In genomic region chr17:46722662-46723285, GRCh38 we compare ENCODE assay signal across 26 cellular contexts.
A peak's percentile ranks its signal among the peaks of the same experiment; 100 is the strongest.
DNase-seq lines count a peak whose midpoint lies in the region; ATAC-seq, FAIRE-seq and TF ChIP-seq lines count a peak whose summit lies in the region.
"Had no signal": no experiment of that assay in that cellular context is flagged by ENCODE, and none has a peak within 500 bp of the region (broad histone marks: within the 10 kb centered on the region; RNA-seq: fewer than 3 reads in every experiment).

No MANE protein-coding gene starts in this region.

- intact Hi-C loops in Right ventricle myocardium inferior (cut with DNase I): no loop called here

- H3K27ac Mint-ChIP-seq in neural crest cell (ENCODE audit: unreplicated experiment): peak overlapping the region; percentile 3
- H3K27ac Mint-ChIP-seq: immature natural killer cell; stimulated activated naive CD8-positive, alpha-beta T cell treated with anti-CD3 and anti-CD28 coated beads, Interleukin-15, amount 100 ng/mL, for 72 hours; T-helper 1 cell treated with Interleukin-12 subunit alpha and Interleukin-12 subunit beta and Interleukin-4 antibody, amounts not matched to agents 30 μg/mL and 1 μg/mL, for 36 hours had no signal

- no peaks in the 10 kb centered on the region for H3K36me3 ChIP-seq in brain microvascular endothelial cell (replicated peaks)
- H3K36me3 ChIP-seq: ovary had no signal

- H3K4me1 ChIP-seq in A549: peaks cover 12% of the 10 kb centered on the region; the same call in 2 of the 3 replicates

- WGBS in A549 (ENCODE audit: missing lambda C conversion rate): 67% methylated on average over 7 of the region's 7 CpGs

- H3K9me3 ChIP-seq in A549: no peaks in the 10 kb centered on the region
- H3K9me3 ChIP-seq: BE2C, heart left ventricle, ovary, upper lobe of left lung had no signal

- POLR2A ChIA-PET in A549 (lab: Yijun Ruan, JAX): no interaction called here

- ATAC-seq in A549 (no peak), Right ventricle myocardium inferior (no peak)
- ATAC-seq: heart left ventricle; Panc1; stimulated activated naive CD8-positive, alpha-beta T cell treated with anti-CD3 and anti-CD28 coated beads, Interleukin-15, amount 100 ng/mL, for 72 hours had no signal

- peaks cover 7% of the 10 kb centered on the region for H3K36me3 Mint-ChIP-seq in neural crest cell (ENCODE audit: low read depth)

- FAIRE-seq in A549 (lab: Jason Lieb, UNC): peak; percentile 65

- H3K4me1 Mint-ChIP-seq in neural crest cell: peaks cover 30% of the 10 kb centered on the region
- H3K4me1 Mint-ChIP-seq: immature natural killer cell; stimulated activated naive CD8-positive, alpha-beta T cell treated with anti-CD3 and anti-CD28 coated beads, Interleukin-15, amount 100 ng/mL, for 72 hours had no signal

- no peak overlapping the region for H3K27ac ChIP-seq in A549
- no peak overlapping the region for H3K27ac ChIP-seq in brain microvascular endothelial cell
- H3K27ac ChIP-seq: 22Rv1, heart left ventricle, ovary, upper lobe of left lung, VCaP had no signal

- DNase-seq in A549 (ENCODE audit: low read depth in 1 of 2, low spot score in 1 of 2): no peak
- DNase-seq in M059J (ENCODE audit: low read depth): peak; percentile 25
- peak; percentile 4 for DNase-seq in brain microvascular endothelial cell
- DNase-seq in neural crest cell (ENCODE audit: low read depth, low spot score): no peak
- no peak for DNase-seq in activated naive CD4-positive, alpha-beta T cell treated with anti-CD3 and anti-CD28 coated beads, Interleukin-2, amount 50 U/mL, for 16 hours
- DNase-seq in MV-4-11 (lab: John Stamatoyannopoulos, UW): no peak
- DNase-seq in cerebellum (ENCODE audit: low spot score): no peak
- no peak for DNase-seq in Right ventricle myocardium inferior (ENCODE audit: missing footprints)
- DNase-seq: activated CD4-positive, alpha-beta T cell treated with anti-CD3 and anti-CD28 coated beads, Interleukin-2, amount 50 U/mL, for 1 hour; activated effector memory CD4-positive, alpha-beta T cell treated with anti-CD3 and anti-CD28 coated beads, Interleukin-2, amount 50 U/mL, for 16 hours; BE2C; EL; HCEC 1CT; heart left ventricle; immature natural killer cell; NCI-H146; NCI-H82; ovary; stimulated activated CD4-positive, alpha-beta T cell treated with anti-CD3 and anti-CD28 coated beads, Interleukin-1b, Interleukin-23, amount 100 ng/mL, for 48 hours; stimulated activated naive CD8-positive, alpha-beta T cell treated with anti-CD3 and anti-CD28 coated beads, Interleukin-15, amount 100 ng/mL, for 72 hours; upper lobe of left lung had no signal

- no peak overlapping the region for H3K4me3 ChIP-seq in A549
- no peak overlapping the region for H3K4me3 ChIP-seq in brain microvascular endothelial cell (ENCODE audit: low read depth, low read length)
- H3K4me3 ChIP-seq: heart left ventricle, lung, ovary, upper lobe of left lung had no signal

- CTCF ChIA-PET in A549 (lab: Yijun Ruan, JAX): interaction anchor here (0.7 kb wide), 1 partner anchor 16 kb away, joined by 3 read pairs; no protein-coding TSS in a partner anchor

- H3K27me3 Mint-ChIP-seq in neural crest cell (ENCODE audit: low read depth): no peaks in the 10 kb centered on the region
- H3K27me3 Mint-ChIP-seq: stimulated activated naive CD8-positive, alpha-beta T cell treated with anti-CD3 and anti-CD28 coated beads, Interleukin-15, amount 100 ng/mL, for 72 hours had no signal

- no peak for TF ChIP-seq EP300 in A549 (IDR thresholded peaks at IDR 0.05)

- no peak overlapping the region for H3K4me2 ChIP-seq in A549

- no peak for TF ChIP-seq RAD21 in A549 (conservative IDR thresholded peaks at IDR 0.05 in 1 of 2, IDR thresholded peaks at IDR 0.05 in 1 of 2)

- no peaks in the 10 kb centered on the region for H3K9me3 Mint-ChIP-seq in neural crest cell
- H3K9me3 Mint-ChIP-seq: immature natural killer cell; stimulated activated naive CD8-positive, alpha-beta T cell treated with anti-CD3 and anti-CD28 coated beads, Interleukin-15, amount 100 ng/mL, for 72 hours; T-helper 1 cell treated with Interleukin-12 subunit alpha and Interleukin-12 subunit beta and Interleukin-4 antibody, amounts not matched to agents 30 μg/mL and 1 μg/mL, for 36 hours had no signal

- H3K27me3 ChIP-seq in brain microvascular endothelial cell (replicated peaks): no peaks in the 10 kb centered on the region
- H3K27me3 ChIP-seq: BE2C, heart left ventricle, ovary, upper lobe of left lung had no signal

- TF ChIP-seq CTCF in A549 (IDR thresholded peaks at IDR 0.05) (no peak), brain microvascular endothelial cell (IDR thresholded peaks at IDR 0.05; ENCODE audit: low read depth, low read length, missing control alignments) (no peak), neural crest cell (conservative IDR thresholded peaks at IDR 0.05) (no peak)

- TF ChIP-seq POLR2A in A549 (IDR thresholded peaks at IDR 0.05; ENCODE audit: low read length): no peak

- no peak overlapping the region for H3K4me3 Mint-ChIP-seq in neural crest cell
- H3K4me3 Mint-ChIP-seq: immature natural killer cell; stimulated activated naive CD8-positive, alpha-beta T cell treated with anti-CD3 and anti-CD28 coated beads, Interleukin-15, amount 100 ng/mL, for 72 hours; T-helper 1 cell treated with Interleukin-12 subunit alpha and Interleukin-12 subunit beta and Interleukin-4 antibody, amounts not matched to agents 30 μg/mL and 1 μg/mL, for 36 hours had no signal

- in situ Hi-C loops in brain microvascular endothelial cell (cut with HindIII; ENCODE audit: low pct_ligation_motif_present, low sequenced_read_pairs): no loop called here

TF ChIP-seq in A549, 52 proteins besides CTCF, POLR2A, EP300 and RAD21:
- TF ChIP-seq, protein P1, sequence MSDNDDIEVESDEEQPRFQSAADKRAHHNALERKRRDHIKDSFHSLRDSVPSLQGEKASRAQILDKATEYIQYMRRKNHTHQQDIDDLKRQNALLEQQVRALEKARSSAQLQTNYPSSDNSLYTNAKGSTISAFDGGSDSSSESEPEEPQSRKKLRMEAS (IDR thresholded peaks at IDR 0.05): no peak
- TF ChIP-seq CHD2 (IDR thresholded peaks at IDR 0.05; ENCODE audit: low read length, partially characterized antibody) (no peak), CHD4 (IDR thresholded peaks at IDR 0.05; ENCODE audit: borderline replicate concordance) (no peak)
- TF ChIP-seq, protein P2, sequence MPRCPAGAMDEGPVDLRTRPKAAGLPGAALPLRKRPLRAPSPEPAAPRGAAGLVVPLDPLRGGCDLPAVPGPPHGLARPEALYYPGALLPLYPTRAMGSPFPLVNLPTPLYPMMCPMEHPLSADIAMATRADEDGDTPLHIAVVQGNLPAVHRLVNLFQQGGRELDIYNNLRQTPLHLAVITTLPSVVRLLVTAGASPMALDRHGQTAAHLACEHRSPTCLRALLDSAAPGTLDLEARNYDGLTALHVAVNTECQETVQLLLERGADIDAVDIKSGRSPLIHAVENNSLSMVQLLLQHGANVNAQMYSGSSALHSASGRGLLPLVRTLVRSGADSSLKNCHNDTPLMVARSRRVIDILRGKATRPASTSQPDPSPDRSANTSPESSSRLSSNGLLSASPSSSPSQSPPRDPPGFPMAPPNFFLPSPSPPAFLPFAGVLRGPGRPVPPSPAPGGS (IDR thresholded peaks at IDR 0.05): no peak

Comparison
In these comparisons a context has a peak if more than half of its experiments do, and no peak if none do; other contexts are left out.
1. DNase-seq: peak in M059J (single experiment) and brain microvascular endothelial cell (single experiment); none in A549 (0 of 2), neural crest cell (single experiment), activated naive CD4-positive, alpha-beta T cell treated with anti-CD3 and anti-CD28 coated beads, Interleukin-2, amount 50 U/mL, for 16 hours (single experiment), MV-4-11 (single experiment), cerebellum (single experiment) and Right ventricle myocardium inferior (single experiment).